ENCODE assay signal across 20 cellular contexts in the genomic region with DNA sequence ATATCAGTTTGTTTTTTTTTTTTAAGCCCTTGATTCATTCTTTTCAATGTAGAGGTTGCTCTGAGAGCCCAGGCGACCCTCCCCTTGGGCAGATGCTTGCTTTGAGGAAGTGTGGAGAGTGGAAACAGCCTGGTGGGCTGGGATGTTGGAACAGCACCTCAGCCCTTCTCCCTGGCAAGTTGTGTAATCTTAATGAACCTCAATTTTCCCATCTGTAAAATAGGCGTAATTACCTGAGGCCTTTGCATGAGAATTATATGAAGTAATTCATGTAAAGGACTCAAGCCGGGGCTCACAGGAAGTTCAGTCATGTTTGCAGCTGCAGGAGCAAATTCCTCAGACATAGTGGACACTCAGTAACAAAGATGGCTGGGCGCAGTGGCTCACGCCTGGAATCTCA. TPM values are rescaled to one million over a fixed set of nuclear protein-coding genes. Genes with fewer than 3 reads are reported as not detected.
A peak's percentile ranks its signal among the peaks of the same experiment; 100 is the strongest.
DNase-seq lines count a peak whose midpoint lies in the region; ATAC-seq and TF ChIP-seq lines count a peak whose summit lies in the region.
"Had no signal": no experiment of that assay in that cellular context is flagged by ENCODE, and none has a peak within 500 bp of the region (broad histone marks: within the 10 kb centered on the region; RNA-seq: fewer than 3 reads in every experiment).

No MANE protein-coding gene starts in this region.

- no peaks in the 10 kb centered on the region for H3K27me3 Mint-ChIP-seq in T-helper 2 cell treated with Interferon-gamma antibody and Interleukin-4, amounts not matched to agents 5 μg/mL and 100 μg/mL, for 36 hours (ENCODE audit: low read depth)
- H3K27me3 Mint-ChIP-seq in CD4-positive, alpha-beta T cell = no peaks in the 10 kb centered on the region
- H3K27me3 Mint-ChIP-seq in WTC11 (ENCODE audit: low read depth) = no peaks in the 10 kb centered on the region
- H3K27me3 Mint-ChIP-seq in memory B cell = peaks cover 2% of the 10 kb centered on the region

- H3K9me3 Mint-ChIP-seq in T-helper 2 cell treated with Interferon-gamma antibody and Interleukin-4, amounts not matched to agents 5 μg/mL and 100 μg/mL, for 36 hours = no peaks in the 10 kb centered on the region
- no peaks in the 10 kb centered on the region for H3K9me3 Mint-ChIP-seq in CD4-positive, alpha-beta T cell
- H3K9me3 Mint-ChIP-seq in WTC11 = no peaks in the 10 kb centered on the region
- no peaks in the 10 kb centered on the region for H3K9me3 Mint-ChIP-seq in memory B cell
- H3K9me3 Mint-ChIP-seq: IgD-negative memory B cell had no signal

- intact Hi-C loops in CD4-positive, alpha-beta T cell (cut with DNase I, micrococcal nuclease) = loop anchor here in 1 of 2 experiments (2.0 to 5.0 kb wide), 2 partner anchors 33 to 54 kb away; no protein-coding TSS in a partner anchor
- intact Hi-C loops in left ventricle myocardium inferior (cut with micrococcal nuclease) = no loop called here

- H3K4me1 Mint-ChIP-seq in T-helper 2 cell treated with Interferon-gamma antibody and Interleukin-4, amounts not matched to agents 5 μg/mL and 100 μg/mL, for 36 hours (ENCODE audit: low read depth) = peaks cover 7% of the 10 kb centered on the region
- peaks cover 14% of the 10 kb centered on the region for H3K4me1 Mint-ChIP-seq in CD4-positive, alpha-beta T cell (ENCODE audit: low read depth)
- H3K4me1 Mint-ChIP-seq in WTC11 (peaks cover 7% of the 10 kb centered on the region; the same call in 1 of the 2 replicates), memory B cell (peaks cover 6% of the 10 kb centered on the region)

- no peak overlapping the region for H3K4me3 ChIP-seq in left ventricle myocardium inferior
- H3K4me3 ChIP-seq: MG63 had no signal

- H3K36me3 ChIP-seq in left ventricle myocardium inferior = no peaks in the 10 kb centered on the region
- H3K36me3 ChIP-seq: MG63 had no signal

- DNase-seq in T-helper 2 cell treated with Interferon-gamma antibody and Interleukin-4, amounts not matched to agents 5 μg/mL and 100 μg/mL, for 36 hours (ENCODE audit: low spot score) = no peak
- DNase-seq in T-helper 2 cell (no peak), WTC11 (ENCODE audit: low spot score) (no peak), memory B cell (ENCODE audit: low spot score in 2 of 2) (no peak), RKO (ENCODE audit: low spot score) (no peak), left ventricle myocardium inferior (no peak)
- no peak for DNase-seq in CD4-positive, alpha-beta T cell
- DNase-seq in activated CD4-positive, alpha-beta T cell treated with anti-CD3 and anti-CD28 coated beads for 4 hours = no peak
- DNase-seq: DMS79 treated with DMSO at 0.1 percent for 48 hours; MG63; NCI-H1105; NCI-H146; NCI-H2029; NCI-H2227 treated with DMSO at 0.1 percent for 48 hours; NCI-H510A treated with DMSO at 0.1 percent for 48 hours; NCI-H774; NK-92 treated with Interleukin-12 subunit alpha and Interleukin-12 subunit beta, amount 100 ng/mL, for 24 hours had no signal

- POLR2A ChIA-PET in CD4-positive, alpha-beta T cell (lab: Charles Lee) = no interaction called here
- POLR2A ChIA-PET in WTC11 (lab: Charles Lee) = interaction anchor here (0.6 kb wide), 1 partner anchor 72 kb away, joined by 4 read pairs; no protein-coding TSS in a partner anchor

- peak overlapping the region; percentile 49 for H3K27ac Mint-ChIP-seq in T-helper 2 cell treated with Interferon-gamma antibody and Interleukin-4, amounts not matched to agents 5 μg/mL and 100 μg/mL, for 36 hours
- H3K27ac Mint-ChIP-seq in CD4-positive, alpha-beta T cell = no peak overlapping the region
- H3K27ac Mint-ChIP-seq in WTC11 (no peak overlapping the region), memory B cell (no peak overlapping the region)

- no peak for ATAC-seq in CD4-positive, alpha-beta T cell (ENCODE audit: poor library complexity)
- ATAC-seq in WTC11 (no peak), memory B cell (ENCODE audit: low read depth) (no peak)

- peak overlapping the region; percentile 50 for H3K4me3 Mint-ChIP-seq in T-helper 2 cell treated with Interferon-gamma antibody and Interleukin-4, amounts not matched to agents 5 μg/mL and 100 μg/mL, for 36 hours
- peak overlapping the region; percentile 25 for H3K4me3 Mint-ChIP-seq in CD4-positive, alpha-beta T cell
- peak overlapping the region; percentile 40 for H3K4me3 Mint-ChIP-seq in WTC11
- peak overlapping the region; percentile 29 for H3K4me3 Mint-ChIP-seq in memory B cell

- H3K27me3 ChIP-seq in CD4-positive, alpha-beta T cell (ENCODE audit: control insufficient read depth, insufficient read depth, low read length) = no peaks in the 10 kb centered on the region
- no peaks in the 10 kb centered on the region for H3K27me3 ChIP-seq in left ventricle myocardium inferior (ENCODE audit: low read depth)
- H3K27me3 ChIP-seq: MG63 had no signal

- CTCF ChIA-PET in CD4-positive, alpha-beta T cell (lab: Charles Lee) = no interaction called here
- CTCF ChIA-PET in WTC11 (lab: Charles Lee) = interaction anchor here (4.7 kb wide), 1 partner anchor 11 kb away, joined by 23 read pairs; no protein-coding TSS in a partner anchor

- H3K27ac ChIP-seq in CD4-positive, alpha-beta T cell (ENCODE audit: low read depth, low read length) = no peak overlapping the region
- H3K27ac ChIP-seq in left ventricle myocardium inferior (replicated peaks) = no peak overlapping the region
- H3K27ac ChIP-seq: C4-2B had no signal

- H3K36me3 Mint-ChIP-seq in T-helper 2 cell treated with Interferon-gamma antibody and Interleukin-4, amounts not matched to agents 5 μg/mL and 100 μg/mL, for 36 hours (ENCODE audit: low read depth) = no peaks in the 10 kb centered on the region
- H3K36me3 Mint-ChIP-seq in CD4-positive, alpha-beta T cell (ENCODE audit: low read depth) = no peaks in the 10 kb centered on the region
- H3K36me3 Mint-ChIP-seq in WTC11 (no peaks in the 10 kb centered on the region), memory B cell (no peaks in the 10 kb centered on the region)

- H3K4me1 ChIP-seq in left ventricle myocardium inferior = peaks cover 4% of the 10 kb centered on the region

- no peaks in the 10 kb centered on the region for H3K9me3 ChIP-seq in CD4-positive, alpha-beta T cell (ENCODE audit: control insufficient read depth, low read length)
- no peaks in the 10 kb centered on the region for H3K9me3 ChIP-seq in left ventricle myocardium inferior (replicated peaks)
- H3K9me3 ChIP-seq: MG63 had no signal

- TF ChIP-seq CTCF in CD4-positive, alpha-beta T cell (IDR thresholded peaks at IDR 0.05) = no peak
- TF ChIP-seq CTCF in WTC11 (IDR thresholded peaks at IDR 0.05) (no peak), left ventricle myocardium inferior (IDR thresholded peaks at IDR 0.05; ENCODE audit: borderline replicate concordance) (no peak)

TF ChIP-seq in WTC11, 78 proteins besides CTCF, POLR2A, EP300 and RAD21 (continues in another document):
- TF ChIP-seq, protein P1, sequence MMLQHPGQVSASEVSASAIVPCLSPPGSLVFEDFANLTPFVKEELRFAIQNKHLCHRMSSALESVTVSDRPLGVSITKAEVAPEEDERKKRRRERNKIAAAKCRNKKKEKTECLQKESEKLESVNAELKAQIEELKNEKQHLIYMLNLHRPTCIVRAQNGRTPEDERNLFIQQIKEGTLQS (CRISPR knock-in tag; conservative IDR thresholded peaks at IDR 0.05) = no peak
- TF ChIP-seq ZNF232 (CRISPR knock-in tag; IDR thresholded peaks at IDR 0.05) (no peak), KAT7 (CRISPR knock-in tag; IDR thresholded peaks at IDR 0.05; ENCODE audit: borderline replicate concordance) (no peak), ELF4 (CRISPR knock-in tag; IDR thresholded peaks at IDR 0.05; ENCODE audit: low read depth) (no peak)
- TF ChIP-seq, protein P2, sequence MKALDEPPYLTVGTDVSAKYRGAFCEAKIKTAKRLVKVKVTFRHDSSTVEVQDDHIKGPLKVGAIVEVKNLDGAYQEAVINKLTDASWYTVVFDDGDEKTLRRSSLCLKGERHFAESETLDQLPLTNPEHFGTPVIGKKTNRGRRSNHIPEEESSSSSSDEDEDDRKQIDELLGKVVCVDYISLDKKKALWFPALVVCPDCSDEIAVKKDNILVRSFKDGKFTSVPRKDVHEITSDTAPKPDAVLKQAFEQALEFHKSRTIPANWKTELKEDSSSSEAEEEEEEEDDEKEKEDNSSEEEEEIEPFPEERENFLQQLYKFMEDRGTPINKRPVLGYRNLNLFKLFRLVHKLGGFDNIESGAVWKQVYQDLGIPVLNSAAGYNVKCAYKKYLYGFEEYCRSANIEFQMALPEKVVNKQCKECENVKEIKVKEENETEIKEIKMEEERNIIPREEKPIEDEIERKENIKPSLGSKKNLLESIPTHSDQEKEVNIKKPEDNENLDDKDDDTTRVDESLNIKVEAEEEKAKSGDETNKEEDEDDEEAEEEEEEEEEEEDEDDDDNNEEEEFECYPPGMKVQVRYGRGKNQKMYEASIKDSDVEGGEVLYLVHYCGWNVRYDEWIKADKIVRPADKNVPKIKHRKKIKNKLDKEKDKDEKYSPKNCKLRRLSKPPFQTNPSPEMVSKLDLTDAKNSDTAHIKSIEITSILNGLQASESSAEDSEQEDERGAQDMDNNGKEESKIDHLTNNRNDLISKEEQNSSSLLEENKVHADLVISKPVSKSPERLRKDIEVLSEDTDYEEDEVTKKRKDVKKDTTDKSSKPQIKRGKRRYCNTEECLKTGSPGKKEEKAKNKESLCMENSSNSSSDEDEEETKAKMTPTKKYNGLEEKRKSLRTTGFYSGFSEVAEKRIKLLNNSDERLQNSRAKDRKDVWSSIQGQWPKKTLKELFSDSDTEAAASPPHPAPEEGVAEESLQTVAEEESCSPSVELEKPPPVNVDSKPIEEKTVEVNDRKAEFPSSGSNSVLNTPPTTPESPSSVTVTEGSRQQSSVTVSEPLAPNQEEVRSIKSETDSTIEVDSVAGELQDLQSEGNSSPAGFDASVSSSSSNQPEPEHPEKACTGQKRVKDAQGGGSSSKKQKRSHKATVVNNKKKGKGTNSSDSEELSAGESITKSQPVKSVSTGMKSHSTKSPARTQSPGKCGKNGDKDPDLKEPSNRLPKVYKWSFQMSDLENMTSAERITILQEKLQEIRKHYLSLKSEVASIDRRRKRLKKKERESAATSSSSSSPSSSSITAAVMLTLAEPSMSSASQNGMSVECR (CRISPR knock-in tag; IDR thresholded peaks at IDR 0.05; ENCODE audit: borderline replicate concordance) = no peak
- TF ChIP-seq, protein P3, sequence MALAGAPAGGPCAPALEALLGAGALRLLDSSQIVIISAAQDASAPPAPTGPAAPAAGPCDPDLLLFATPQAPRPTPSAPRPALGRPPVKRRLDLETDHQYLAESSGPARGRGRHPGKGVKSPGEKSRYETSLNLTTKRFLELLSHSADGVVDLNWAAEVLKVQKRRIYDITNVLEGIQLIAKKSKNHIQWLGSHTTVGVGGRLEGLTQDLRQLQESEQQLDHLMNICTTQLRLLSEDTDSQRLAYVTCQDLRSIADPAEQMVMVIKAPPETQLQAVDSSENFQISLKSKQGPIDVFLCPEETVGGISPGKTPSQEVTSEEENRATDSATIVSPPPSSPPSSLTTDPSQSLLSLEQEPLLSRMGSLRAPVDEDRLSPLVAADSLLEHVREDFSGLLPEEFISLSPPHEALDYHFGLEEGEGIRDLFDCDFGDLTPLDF (CRISPR knock-in tag; IDR thresholded peaks at IDR 0.05) = no peak

RNA-seq across cellular contexts. Expression of a gene that starts 49.8 kb away (rescaled TPM):
- total RNA-seq in CD4-positive, alpha-beta T cell = 1 to 10 TPM; 4.5 TPM
- 3.2 to 4.4 TPM (median 3.7 TPM) in 3 replicates for total RNA-seq in WTC11 (2021)
- 7.5 TPM for total RNA-seq in left ventricle myocardium inferior
- total RNA-seq: LHCN-M2 had no signal
